1 cellular context compared by ENCODE assay signal in the genomic region with DNA sequence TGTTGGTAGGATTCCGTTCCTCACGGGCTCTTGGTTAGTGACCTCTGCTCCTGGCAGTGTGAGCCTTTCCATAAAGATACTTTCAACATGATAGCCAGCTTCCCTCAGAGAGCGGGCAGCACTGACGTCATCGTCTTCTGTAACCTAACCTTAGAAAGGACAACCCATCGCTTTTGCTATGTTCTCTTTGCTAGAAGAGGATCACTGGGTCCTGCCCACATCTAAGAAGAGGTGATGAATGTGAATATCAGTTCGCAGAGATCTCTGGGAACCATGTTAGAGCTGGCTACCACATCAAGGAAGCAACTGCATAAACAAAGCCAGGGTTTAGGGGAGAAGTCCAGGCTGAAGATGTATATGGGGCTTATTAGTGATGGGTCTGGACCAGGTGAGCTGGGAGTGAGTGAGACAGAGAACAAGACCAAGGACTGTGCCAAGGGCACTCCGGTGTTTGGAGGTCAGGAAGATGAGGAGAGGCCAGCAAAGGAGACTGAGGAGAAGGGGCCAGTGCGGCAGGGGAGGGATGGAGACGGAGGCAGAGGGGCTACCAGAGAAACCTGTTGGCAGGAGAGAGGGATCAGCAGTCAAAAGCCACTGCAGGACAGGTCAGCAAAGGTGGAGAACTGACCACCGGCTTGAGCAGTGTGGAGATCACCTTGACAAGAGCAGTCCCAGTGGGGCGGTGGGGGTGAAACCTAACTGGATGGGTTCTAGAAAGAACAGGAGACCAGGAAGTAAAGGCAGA.
TF ChIP-seq lines count a peak whose summit lies in the region.

No MANE protein-coding gene starts in this region.

TF ChIP-seq in H1, 55 proteins besides CTCF, POLR2A, EP300 and RAD21:
- TF ChIP-seq EZH2 (IDR thresholded peaks at IDR 0.05; ENCODE audit: low read depth, low read length, severe bottlenecking) (no peak), BACH1 (IDR thresholded peaks at IDR 0.05; ENCODE audit: low read length) (no peak), POU5F1 (IDR thresholded peaks at IDR 0.05; ENCODE audit: low read depth, low read length) (no peak), SP1 (IDR thresholded peaks at IDR 0.05; ENCODE audit: low read depth, low read length) (no peak), MAFK (IDR thresholded peaks at IDR 0.05; ENCODE audit: low read depth, low read length) (no peak), TAF1 (IDR thresholded peaks at IDR 0.05; ENCODE audit: low read depth, low read length) (no peak), BCL11A (IDR thresholded peaks at IDR 0.05; ENCODE audit: low read depth in 2 of 2, low read length in 2 of 2) (no peak), JUN (IDR thresholded peaks at IDR 0.05; ENCODE audit: low read depth, low read length) (no peak)
